8 cellular contexts compared by ENCODE assay signal in genomic region chr12:69388371-69388770, GRCh38. TPM values are rescaled to one million over a fixed set of nuclear protein-coding genes. Genes with fewer than 3 reads are reported as not detected.
A peak's percentile ranks its signal among the peaks of the same experiment; 100 is the strongest.
DNase-seq lines count a peak whose midpoint lies in the region; TF ChIP-seq lines count a peak whose summit lies in the region.
"Had no signal": no experiment of that assay in that cellular context is flagged by ENCODE, and none has a peak within 500 bp of the region (broad histone marks: within the 10 kb centered on the region; RNA-seq: fewer than 3 reads in every experiment).

No MANE protein-coding gene starts in this region.

- CTCF ChIA-PET in mammary epithelial cell (lab: Charles Lee; ENCODE audit: low non-redundant PET), result interaction anchor here (0.6 kb wide), 1 partner anchor 251 kb away, joined by 4 read pairs; no protein-coding TSS in a partner anchor

- H3K27ac ChIP-seq in mammary epithelial cell (ENCODE audit: insufficient read depth, low read depth, low read length), result no peak overlapping the region

- WGBS in mammary epithelial cell (ENCODE audit: low coverage, missing lambda C conversion rate), result 56% methylated on average over 1 of the region's 1 CpG

- intact Hi-C loops in mammary epithelial cell (cut with micrococcal nuclease), result loop anchor here (1.0 to 5.0 kb wide), 3 partner anchors 182 to 251 kb away; partner anchors contain the start of gene CCT2

- no peaks in the 10 kb centered on the region for H3K36me3 ChIP-seq in mammary epithelial cell (ENCODE audit: insufficient read depth, low read length)

- no peak overlapping the region for H3K4me3 ChIP-seq in mammary epithelial cell (replicated peaks in 1 of 3; ENCODE audit: insufficient read depth in 1 of 3, low read depth in 2 of 3, low read length in 3 of 3)

- DNase-seq in NAMALWA (ENCODE audit: low spot score), result peak; percentile 64
- peak; percentile 37 for DNase-seq in mammary epithelial cell
- peak; percentile 42 for DNase-seq in midbrain (lab: John Stamatoyannopoulos, UW)
- no peak for DNase-seq in stimulated activated CD4-positive, alpha-beta T cell treated with anti-CD3 and anti-CD28 coated beads, Interleukin-4, amount 100 ng/mL, for 4 hours
- no peak for DNase-seq in activated naive CD4-positive, alpha-beta T cell (lab: John Stamatoyannopoulos, UW)
- no peak for DNase-seq in NCI-H2029 treated with DMSO at 0.1 percent for 48 hours (lab: John Stamatoyannopoulos, UW)

- no peak overlapping the region for H2AFZ ChIP-seq in mammary epithelial cell (ENCODE audit: low read depth, low read length)

- no peak overlapping the region for H3K9ac ChIP-seq in mammary epithelial cell (ENCODE audit: insufficient read depth, low read length)

- dilution Hi-C loops in mammary epithelial cell (cut with HindIII; ENCODE audit: low sequenced_read_pairs), result no loop called here

- in situ Hi-C loops in mammary epithelial cell (cut with MboI; ENCODE audit: low sequenced_read_pairs in 2 of 2), result no loop called here

- BruUV-seq in mammary epithelial cell (replicated peaks; lab: Mats Ljungman, UMichigan), result no TSS peak

- H3K79me2 ChIP-seq in mammary epithelial cell (ENCODE audit: insufficient read depth, low read length), result peaks cover 4% of the 10 kb centered on the region

- peaks cover 6% of the 10 kb centered on the region for H3K4me1 ChIP-seq in mammary epithelial cell (ENCODE audit: insufficient read depth, low read length)

- TF ChIP-seq CTCF in GM12872 (IDR thresholded peaks at IDR 0.05; ENCODE audit: insufficient read depth, low read depth, low read length) (peak; percentile 42; the same call in 2 of the 3 replicates), mammary epithelial cell (conservative IDR thresholded peaks at IDR 0.05 in 1 of 2, IDR thresholded peaks at IDR 0.05 in 1 of 2; ENCODE audit: extremely low read depth in 1 of 2, insufficient read depth in 1 of 2, low read depth in 1 of 2, low read length in 2 of 2) (peak; percentile 50 to 56)

- no peaks in the 10 kb centered on the region for H3K27me3 ChIP-seq in mammary epithelial cell (ENCODE audit: insufficient read depth, low read length)

- no peak overlapping the region for H3K4me2 ChIP-seq in mammary epithelial cell (ENCODE audit: insufficient read depth, low read depth, low read length)

- no peaks in the 10 kb centered on the region for H3K9me3 ChIP-seq in mammary epithelial cell (replicated peaks; ENCODE audit: insufficient read depth, low read length)

- no peaks in the 10 kb centered on the region for H4K20me1 ChIP-seq in mammary epithelial cell (ENCODE audit: insufficient read depth, low read length)

RNA-seq across cellular contexts. Expression of gene YEATS4, which starts 28.8 kb away (rescaled TPM):
- 10 to 100 TPM; 18.2 to 19.7 TPM for total RNA-seq in mammary epithelial cell
- 16.9 TPM for polyA plus RNA-seq in mammary epithelial cell
- polyA minus RNA-seq in mammary epithelial cell, result 6.9 TPM

RNA-seq across cellular contexts. Expression of gene LYZ, which starts 40.2 kb away (rescaled TPM):
- not detected for total RNA-seq in mammary epithelial cell
- polyA plus RNA-seq in mammary epithelial cell, result not detected
- not detected for polyA minus RNA-seq in mammary epithelial cell
- total RNA-seq: activated CD8-positive, alpha-beta memory T cell treated with anti-CD3 and anti-CD28 coated beads for 36 hours had no signal

Comparison
In these comparisons a context has a peak if more than half of its experiments do, and no peak if none do; other contexts are left out.
1. DNase-seq: peak in NAMALWA (single experiment), mammary epithelial cell (single experiment) and midbrain (single experiment); none in stimulated activated CD4-positive, alpha-beta T cell treated with anti-CD3 and anti-CD28 coated beads, Interleukin-4, amount 100 ng/mL, for 4 hours (0 of 2), activated naive CD4-positive, alpha-beta T cell (0 of 4) and NCI-H2029 treated with DMSO at 0.1 percent for 48 hours (single experiment).